In genomic region chr12:70400124-70400523, GRCh38 we compare ENCODE assay signal across 11 cellular contexts.
DNase-seq lines count a peak whose midpoint lies in the region.
"Had no signal": no experiment of that assay in that cellular context is flagged by ENCODE, and none has a peak within 500 bp of the region (broad histone marks: within the 10 kb centered on the region; RNA-seq: fewer than 3 reads in every experiment).

No MANE protein-coding gene starts in this region.

- DNase-seq in NCI-H510A treated with DMSO at 0.1 percent for 48 hours (lab: John Stamatoyannopoulos, UW), result peak; percentile 18
- no peak for DNase-seq in NCI-H510A (lab: John Stamatoyannopoulos, UW)
- peak; percentile 19 for DNase-seq in NCI-H1417 treated with DMSO at 0.1 percent for 48 hours (lab: John Stamatoyannopoulos, UW)
- peak; percentile 44 for DNase-seq in NCI-H774 (lab: John Stamatoyannopoulos, UW)
- no peak for DNase-seq in effector CD8-positive, alpha-beta T cell (lab: John Stamatoyannopoulos, UW)
- no peak for DNase-seq in hippocampal formation (lab: John Stamatoyannopoulos, UW)
- no peak for DNase-seq in islet precursor cell
- DNase-seq: CD4-positive, alpha-beta T cell; DND-41; GDM1; GOT3 had no signal

Comparison
In these comparisons a context has a peak if more than half of its experiments do, and no peak if none do; other contexts are left out.
1. DNase-seq: peak in NCI-H510A treated with DMSO at 0.1 percent for 48 hours (single experiment), NCI-H1417 treated with DMSO at 0.1 percent for 48 hours (single experiment) and NCI-H774 (single experiment); none in NCI-H510A (single experiment), effector CD8-positive, alpha-beta T cell (single experiment), hippocampal formation (0 of 2) and islet precursor cell (single experiment).